ENCODE assay signal across 1 cellular context in genomic region chr15:81106560-81106959, GRCh38.
TF ChIP-seq lines count a peak whose summit lies in the region.

No MANE protein-coding gene starts in this region.

TF ChIP-seq in IMR-90, 13 proteins besides CTCF, POLR2A, EP300 and RAD21 (continued from another document):
- TF ChIP-seq MAFK (IDR thresholded peaks at IDR 0.05; ENCODE audit: low read depth, low read length) (no peak), RFX5 (IDR thresholded peaks at IDR 0.05; ENCODE audit: low read depth, low read length) (no peak), BHLHE40 (IDR thresholded peaks at IDR 0.05; ENCODE audit: low read depth, low read length) (no peak)
- TF ChIP-seq, protein P1, sequence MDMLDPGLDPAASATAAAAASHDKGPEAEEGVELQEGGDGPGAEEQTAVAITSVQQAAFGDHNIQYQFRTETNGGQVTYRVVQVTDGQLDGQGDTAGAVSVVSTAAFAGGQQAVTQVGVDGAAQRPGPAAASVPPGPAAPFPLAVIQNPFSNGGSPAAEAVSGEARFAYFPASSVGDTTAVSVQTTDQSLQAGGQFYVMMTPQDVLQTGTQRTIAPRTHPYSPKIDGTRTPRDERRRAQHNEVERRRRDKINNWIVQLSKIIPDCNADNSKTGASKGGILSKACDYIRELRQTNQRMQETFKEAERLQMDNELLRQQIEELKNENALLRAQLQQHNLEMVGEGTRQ (IDR thresholded peaks at IDR 0.05; ENCODE audit: low read depth, low read length): no peak
